Comparison of ENCODE assay signal across 25 cellular contexts in genomic region chr2:26423750-26424149, GRCh38. TPM values are rescaled to one million over a fixed set of nuclear protein-coding genes. Genes with fewer than 3 reads are reported as not detected.
DNase-seq lines count a peak whose midpoint lies in the region; ATAC-seq, FAIRE-seq and TF ChIP-seq lines count a peak whose summit lies in the region.
"Had no signal": no experiment of that assay in that cellular context is flagged by ENCODE, and none has a peak within 500 bp of the region (broad histone marks: within the 10 kb centered on the region; RNA-seq: fewer than 3 reads in every experiment).

No MANE protein-coding gene starts in this region.

- H4K20me1 ChIP-seq in HepG2 (ENCODE audit: insufficient read depth, low read length): no peaks in the 10 kb centered on the region

- no peaks in the 10 kb centered on the region for H3K4me1 ChIP-seq in HepG2 (ENCODE audit: insufficient read depth, low read length)
- no peaks in the 10 kb centered on the region for H3K4me1 ChIP-seq in right lobe of liver
- H3K4me1 ChIP-seq: A549, BE2C, Caco-2, HAP-1 had no signal

- H3K4me2 ChIP-seq in HepG2 (ENCODE audit: low read depth, low read length): no peak overlapping the region
- H3K4me2 ChIP-seq: A549 had no signal

- H3K27ac ChIP-seq in HepG2 (ENCODE audit: extremely low read length, insufficient read depth, low read length): no peak overlapping the region
- no peak overlapping the region for H3K27ac ChIP-seq in right lobe of liver
- H3K27ac ChIP-seq: A549, C4-2B, GM23248 had no signal

- peaks cover 3% of the 10 kb centered on the region for H3K4me1 Mint-ChIP-seq in progenitor cell of endocrine pancreas (ENCODE audit: low read depth)
- no peaks in the 10 kb centered on the region for H3K4me1 Mint-ChIP-seq in activated naive CD4-positive, alpha-beta T cell treated with anti-CD3 and anti-CD28 coated beads, Interleukin-2, amount 10 ng/mL, durations not matched to agents 7 days and 5 days
- H3K4me1 Mint-ChIP-seq: CD4-positive, CD25-positive, alpha-beta regulatory T cell had no signal

- TF ChIP-seq POLR2A in HepG2 (IDR thresholded peaks at IDR 0.05; ENCODE audit: insufficient read depth in 1 of 2, low read depth in 2 of 2, low read length in 2 of 2) (no peak), right lobe of liver (IDR thresholded peaks at IDR 0.05) (no peak)

- no peak for ATAC-seq in HepG2
- ATAC-seq in right lobe of liver: no peak
- ATAC-seq: CD8-positive, alpha-beta T cell; GM12878 had no signal

- peak overlapping the region; percentile 3 for H3K27ac Mint-ChIP-seq in progenitor cell of endocrine pancreas
- H3K27ac Mint-ChIP-seq in activated naive CD4-positive, alpha-beta T cell treated with anti-CD3 and anti-CD28 coated beads, Interleukin-2, amount 10 ng/mL, durations not matched to agents 7 days and 5 days: no peak overlapping the region
- H3K27ac Mint-ChIP-seq: CD8-positive, alpha-beta T cell; HFFc6 had no signal

- H3K27me3 ChIP-seq in HepG2 (ENCODE audit: control insufficient read depth in 1 of 2, insufficient read depth in 2 of 2, low read length in 2 of 2) (peaks cover 1 to 3% of the 10 kb centered on the region in 2 experiments; a peak in 1 of 5 replicates), right lobe of liver (no peaks in the 10 kb centered on the region), bronchial epithelial cell (ENCODE audit: control insufficient read depth, insufficient read depth, low read length) (peaks cover 2% of the 10 kb centered on the region)
- H3K27me3 ChIP-seq: BE2C had no signal

- no peak for TF ChIP-seq CTCF in HepG2 (CRISPR knock-in tag; IDR thresholded peaks at IDR 0.05)
- TF ChIP-seq CTCF in right lobe of liver (IDR thresholded peaks at IDR 0.05): no peak
- no peak for TF ChIP-seq CTCF in bronchial epithelial cell (IDR thresholded peaks at IDR 0.05; ENCODE audit: insufficient read depth, low read length, severe bottlenecking)
- TF ChIP-seq CTCF in progenitor cell of endocrine pancreas (IDR thresholded peaks at IDR 0.05; ENCODE audit: unreplicated experiment): no peak

- FAIRE-seq in HepG2 (lab: Jason Lieb, UNC) (no peak), HTR-8/SVneo (lab: Jason Lieb, UNC) (peak; percentile 46), bronchial epithelial cell (lab: Jason Lieb, UNC) (peak; percentile 43)
- FAIRE-seq: A549, GM12878, H54 had no signal

- in situ Hi-C loops in HepG2 (cut with HindIII; ENCODE audit: extremely low pct_ligation_motif_present, low pct_unique_long_range_greater_than_20kb): no loop called here

- no peak overlapping the region for H3K4me3 ChIP-seq in HepG2 (replicated peaks in 1 of 3; ENCODE audit: insufficient read depth in 1 of 3, low read depth in 2 of 3, low read length in 3 of 3)
- no peak overlapping the region for H3K4me3 ChIP-seq in right lobe of liver
- H3K4me3 ChIP-seq in bronchial epithelial cell (ENCODE audit: low read depth, low read length): no peak overlapping the region
- H3K4me3 ChIP-seq: A549, GM12878, GM23248, HAP-1 had no signal

- DNase-seq in HepG2 (ENCODE audit: low spot score) (no peak), right lobe of liver (no peak), HTR-8/SVneo (ENCODE audit: insufficient read length, low spot score) (no peak), bronchial epithelial cell (ENCODE audit: low read depth) (no peak), progenitor cell of endocrine pancreas (ENCODE audit: low spot score, unreplicated experiment) (no peak)
- DNase-seq in activated naive CD4-positive, alpha-beta T cell treated with anti-CD3 and anti-CD28 coated beads, Interleukin-2, amount 10 ng/mL, durations not matched to agents 7 days and 5 days: no peak
- DNase-seq in stimulated activated CD4-positive, alpha-beta T cell treated with anti-CD3 and anti-CD28 coated beads, Interleukin-2, amount 100 ng/mL, for 48 hours: no peak
- DNase-seq in stimulated activated CD4-positive, alpha-beta T cell treated with anti-CD3 and anti-CD28 coated beads, Interleukin-1b, Interleukin-23, amount 100 ng/mL, for 48 hours: no peak
- DNase-seq: 8988T; ACHN; AML-193; BE2C; Caco-2; CD4-positive, CD25-positive, alpha-beta regulatory T cell; CD8-positive, alpha-beta T cell; DMS79; EL; GDM1; GM23248; HFFc6 had no signal

- TF ChIP-seq EP300 in HepG2 (IDR thresholded peaks at IDR 0.05; ENCODE audit: low read depth in 2 of 2, low read length in 2 of 2) (no peak), HepG2 (CRISPR knock-in tag; IDR thresholded peaks at IDR 0.05; ENCODE audit: borderline replicate concordance) (no peak)

- no peaks in the 10 kb centered on the region for H3K9me3 Mint-ChIP-seq in progenitor cell of endocrine pancreas (ENCODE audit: low read depth)
- no peaks in the 10 kb centered on the region for H3K9me3 Mint-ChIP-seq in activated naive CD4-positive, alpha-beta T cell treated with anti-CD3 and anti-CD28 coated beads, Interleukin-2, amount 10 ng/mL, durations not matched to agents 7 days and 5 days
- H3K9me3 Mint-ChIP-seq: CD8-positive, alpha-beta T cell; HFFc6 had no signal

- intact Hi-C loops in HepG2 (cut with micrococcal nuclease; ENCODE audit: unreplicated experiment) (no loop called here), right lobe of liver (cut with DNase I) (no loop called here)

- WGBS in HepG2 (ENCODE audit: low lambda C conversion rate): 65% methylated on average over 9 of the region's 9 CpGs
- WGBS in right lobe of liver (ENCODE audit: insufficient coverage, low coverage, low lambda C conversion rate, missing lambda C conversion rate): 85% methylated on average over 9 of the region's 9 CpGs

- peaks cover 5% of the 10 kb centered on the region for H3K27me3 Mint-ChIP-seq in progenitor cell of endocrine pancreas
- H3K27me3 Mint-ChIP-seq in activated naive CD4-positive, alpha-beta T cell treated with anti-CD3 and anti-CD28 coated beads, Interleukin-2, amount 10 ng/mL, durations not matched to agents 7 days and 5 days: peaks cover 14% of the 10 kb centered on the region

- H3K4me3 Mint-ChIP-seq in progenitor cell of endocrine pancreas (ENCODE audit: low read depth): no peak overlapping the region
- no peak overlapping the region for H3K4me3 Mint-ChIP-seq in activated naive CD4-positive, alpha-beta T cell treated with anti-CD3 and anti-CD28 coated beads, Interleukin-2, amount 10 ng/mL, durations not matched to agents 7 days and 5 days
- H3K4me3 Mint-ChIP-seq: CD4-positive, CD25-positive, alpha-beta regulatory T cell; CD8-positive, alpha-beta T cell; HFFc6 had no signal

- no peaks in the 10 kb centered on the region for H3K9me3 ChIP-seq in HepG2 (ENCODE audit: low read length)
- no peaks in the 10 kb centered on the region for H3K9me3 ChIP-seq in right lobe of liver
- H3K9me3 ChIP-seq: A549, BE2C, Caco-2, HAP-1 had no signal

- H2AFZ ChIP-seq in HepG2 (ENCODE audit: low read length): no peak overlapping the region
- H2AFZ ChIP-seq: GM23248 had no signal

- no peak overlapping the region for H3K9ac ChIP-seq in HepG2 (ENCODE audit: insufficient read depth, low read depth, low read length)
- H3K9ac ChIP-seq: GM23248 had no signal

- POLR2A ChIA-PET in HepG2 (lab: Yijun Ruan, JAX): interaction anchor here (1.3 kb wide), 1 partner anchor 10 kb away, joined by 3 read pairs; no protein-coding TSS in a partner anchor

- BruUV-seq in HepG2 (replicated peaks; lab: Mats Ljungman, UMichigan): no TSS peak

- no peak for TF ChIP-seq RAD21 in HepG2 (CRISPR knock-in tag; IDR thresholded peaks at IDR 0.05)

- H3K79me2 ChIP-seq in HepG2 (ENCODE audit: insufficient read depth, low read length): no peaks in the 10 kb centered on the region

- no peaks in the 10 kb centered on the region for H3K36me3 Mint-ChIP-seq in progenitor cell of endocrine pancreas (ENCODE audit: insufficient read depth)
- no peaks in the 10 kb centered on the region for H3K36me3 Mint-ChIP-seq in activated naive CD4-positive, alpha-beta T cell treated with anti-CD3 and anti-CD28 coated beads, Interleukin-2, amount 10 ng/mL, durations not matched to agents 7 days and 5 days
- H3K36me3 Mint-ChIP-seq: CD4-positive, CD25-positive, alpha-beta regulatory T cell; CD8-positive, alpha-beta T cell had no signal

- CTCF ChIA-PET in HepG2 (lab: Yijun Ruan, JAX; ENCODE audit: low intra/inter-chr PET ratio, low total read pairs): no interaction called here
- CTCF ChIA-PET in activated naive CD4-positive, alpha-beta T cell treated with anti-CD3 and anti-CD28 coated beads, Interleukin-2, amount 10 ng/mL, durations not matched to agents 7 days and 5 days (lab: Charles Lee): no interaction called here

- H3K36me3 ChIP-seq in HepG2 (replicated peaks in 1 of 2; ENCODE audit: control insufficient read depth in 1 of 2, insufficient read depth in 2 of 2, low read length in 2 of 2): no peaks in the 10 kb centered on the region
- no peaks in the 10 kb centered on the region for H3K36me3 ChIP-seq in right lobe of liver
- H3K36me3 ChIP-seq in bronchial epithelial cell (ENCODE audit: control insufficient read depth, insufficient read depth, low read length): no peaks in the 10 kb centered on the region
- H3K36me3 ChIP-seq: BE2C, HAP-1 had no signal

RNA-seq across cellular contexts. Expression of gene DRC1, which starts 22.0 kb away (rescaled TPM):
- total RNA-seq in HepG2 (2016; rRNA removed; fragmentation: Illumina TruSeq; extraction: Trizol): 0.07 and 0.08 TPM in 2 replicates
- total RNA-seq in HepG2 (2016; cell fraction: cytosol; rRNA removed; fragmentation: Illumina TruSeq; extraction: Trizol; ENCODE audit: low read depth): 0.18 and 0.30 TPM in 2 replicates
- total RNA-seq in HepG2 (2016; cell fraction: insoluble cytoplasmic fraction; rRNA removed; fragmentation: Illumina TruSeq; extraction: Trizol): not detected in 2 replicates
- 0.07 and 0.09 TPM in 2 replicates for total RNA-seq in HepG2 (2016; cell fraction: membrane; rRNA removed; fragmentation: Illumina TruSeq; extraction: Trizol)
- total RNA-seq in HepG2 (2016; cell fraction: nucleus; rRNA removed; fragmentation: Illumina TruSeq; extraction: Trizol): not detected in 2 replicates
- polyA plus RNA-seq in HepG2 (2011; rRNA removed): not detected in 2 replicates
- not detected in 2 replicates for polyA plus RNA-seq in HepG2 (2011; cell fraction: cytosol; rRNA removed)
- not detected in 2 replicates for polyA plus RNA-seq in HepG2 (2011; cell fraction: nucleus; rRNA removed)
- not detected in 2 replicates for polyA plus RNA-seq in HepG2 (2012)
- 0.11 and 0.16 TPM in 2 replicates for polyA plus RNA-seq in HepG2 (2016; cell fraction: cytosol; fragmentation: Illumina TruSeq; extraction: Trizol; ENCODE audit: low read depth)
- not detected in 2 replicates for polyA plus RNA-seq in HepG2 (2016; cell fraction: insoluble cytoplasmic fraction; fragmentation: Illumina TruSeq; extraction: Trizol; ENCODE audit: low read depth)
- 0.08 TPM in 1 of 2 replicates, not detected in the other for polyA plus RNA-seq in HepG2 (2016; cell fraction: membrane; fragmentation: Illumina TruSeq; extraction: Trizol; ENCODE audit: low read depth)
- polyA plus RNA-seq in HepG2 (2016; cell fraction: nucleus; fragmentation: Illumina TruSeq; extraction: Trizol; ENCODE audit: insufficient read depth, low read depth): not detected in 2 replicates
- polyA minus RNA-seq in HepG2 (2011; rRNA and poly(A)+ RNA removed; ENCODE audit: low replicate concordance): 0.22 TPM in 1 of 2 replicates, not detected in the other
- not detected in 2 replicates for polyA minus RNA-seq in HepG2 (2011; cell fraction: cytosol; rRNA and poly(A)+ RNA removed)
- polyA minus RNA-seq in HepG2 (2011; cell fraction: nucleus; rRNA and poly(A)+ RNA removed): not detected in 2 replicates
- under 1 TPM in 2 of 6 experiments, not detected in 4; 0.31 TPM for total RNA-seq in right lobe of liver
- 0.38 TPM in 1 of 2 replicates, not detected in the other for total RNA-seq in bronchial epithelial cell
- total RNA-seq in progenitor cell of endocrine pancreas: 0.49 and 0.57 TPM in 2 replicates
- total RNA-seq: CD4-positive, CD25-positive, alpha-beta regulatory T cell; CD8-positive, alpha-beta T cell; GM12878; GM23248; HFFc6 had no signal
- polyA plus RNA-seq: CD4-positive, CD25-positive, alpha-beta regulatory T cell; GM23248 had no signal

RNA-seq across cellular contexts. Expression of gene OTOF, which starts 54.2 kb away (rescaled TPM):
- total RNA-seq in HepG2 (2016; rRNA removed; fragmentation: Illumina TruSeq; extraction: Trizol) (0.04 TPM in 1 of 2 replicates, not detected in the other), right lobe of liver (under 1 TPM in 2 of 6 experiments, not detected in 4; 0.06 to 0.12 TPM), bronchial epithelial cell (not detected in 2 replicates), progenitor cell of endocrine pancreas (0.11 and 0.22 TPM in 2 replicates)
- total RNA-seq in HepG2 (2016; cell fraction: cytosol; rRNA removed; fragmentation: Illumina TruSeq; extraction: Trizol; ENCODE audit: low read depth): 0.09 TPM in 1 of 2 replicates, not detected in the other
- total RNA-seq in HepG2 (2016; cell fraction: insoluble cytoplasmic fraction; rRNA removed; fragmentation: Illumina TruSeq; extraction: Trizol): 0.04 TPM in 1 of 2 replicates, not detected in the other
- total RNA-seq in HepG2 (2016; cell fraction: membrane; rRNA removed; fragmentation: Illumina TruSeq; extraction: Trizol): 0.03 TPM in 1 of 2 replicates, not detected in the other
- total RNA-seq in HepG2 (2016; cell fraction: nucleus; rRNA removed; fragmentation: Illumina TruSeq; extraction: Trizol): 0.06 TPM in 1 of 2 replicates, not detected in the other
- polyA plus RNA-seq in HepG2 (2011; rRNA removed): not detected in 2 replicates
- 0.01 TPM in 2 replicates for polyA plus RNA-seq in HepG2 (2011; cell fraction: cytosol; rRNA removed)
- 0.12 and 0.26 TPM in 2 replicates for polyA plus RNA-seq in HepG2 (2011; cell fraction: nucleus; rRNA removed)
- polyA plus RNA-seq in HepG2 (2012): 0.05 TPM in 1 of 2 replicates, not detected in the other
- polyA plus RNA-seq in HepG2 (2016; cell fraction: cytosol; fragmentation: Illumina TruSeq; extraction: Trizol; ENCODE audit: low read depth): not detected in 2 replicates
- 0.04 TPM in 1 of 2 replicates, not detected in the other for polyA plus RNA-seq in HepG2 (2016; cell fraction: insoluble cytoplasmic fraction; fragmentation: Illumina TruSeq; extraction: Trizol; ENCODE audit: low read depth)
- polyA plus RNA-seq in HepG2 (2016; cell fraction: membrane; fragmentation: Illumina TruSeq; extraction: Trizol; ENCODE audit: low read depth): not detected in 2 replicates
- polyA plus RNA-seq in HepG2 (2016; cell fraction: nucleus; fragmentation: Illumina TruSeq; extraction: Trizol; ENCODE audit: insufficient read depth, low read depth): 0.33 TPM in 1 of 2 replicates, not detected in the other
- 0.02 TPM in 1 of 2 replicates, not detected in the other for polyA minus RNA-seq in HepG2 (2011; rRNA and poly(A)+ RNA removed; ENCODE audit: low replicate concordance)
- not detected in 2 replicates for polyA minus RNA-seq in HepG2 (2011; cell fraction: cytosol; rRNA and poly(A)+ RNA removed)
- polyA minus RNA-seq in HepG2 (2011; cell fraction: nucleus; rRNA and poly(A)+ RNA removed): not detected in 2 replicates
